3 cellular contexts compared by ENCODE assay signal in genomic region chr20:51545515-51545914, GRCh38.
TF ChIP-seq lines count a peak whose summit lies in the region.

No MANE protein-coding gene starts in this region.

TF ChIP-seq in A549, 52 proteins besides CTCF, POLR2A, EP300 and RAD21:
- TF ChIP-seq E2F6 (IDR thresholded peaks at IDR 0.05; ENCODE audit: borderline replicate concordance, low read depth), result no peak
- TF ChIP-seq EHMT2 (IDR thresholded peaks at IDR 0.05; ENCODE audit: low read depth), result 0 out of 2 replicates have a peak, but pooled peaks have one; percentile 43
- no peak for TF ChIP-seq ZFP36 (IDR thresholded peaks at IDR 0.05; ENCODE audit: borderline replicate concordance, partially characterized antibody)

TF ChIP-seq in GM12878, 131 proteins besides CTCF, POLR2A, EP300 and RAD21:
- TF ChIP-seq HDGF (IDR thresholded peaks at IDR 0.05) (no peak), IRF5 (IDR thresholded peaks at IDR 0.05; ENCODE audit: borderline replicate concordance) (peak; percentile 17; the same call in 1 of the 2 replicates)

TF ChIP-seq in endothelial cell of umbilical vein, 7 proteins besides CTCF, POLR2A, EP300 and RAD21:
- TF ChIP-seq GATA2 (IDR thresholded peaks at IDR 0.05; ENCODE audit: insufficient read depth, insufficient read length, low read depth, low read length) (no peak), EZH2 (IDR thresholded peaks at IDR 0.05; ENCODE audit: borderline replicate concordance, low read depth, low read length, severe bottlenecking) (peak; percentile 16)
